9 cellular contexts compared by ENCODE assay signal in genomic region chr2:162333968-162334367, GRCh38. TPM values are rescaled to one million over a fixed set of nuclear protein-coding genes. Genes with fewer than 3 reads are reported as not detected.
DNase-seq lines count a peak whose midpoint lies in the region; ATAC-seq, FAIRE-seq and TF ChIP-seq lines count a peak whose summit lies in the region.
"Had no signal": no experiment of that assay in that cellular context is flagged by ENCODE, and none has a peak within 500 bp of the region (broad histone marks: within the 10 kb centered on the region; RNA-seq: fewer than 3 reads in every experiment).

No MANE protein-coding gene starts in this region.

- no peaks in the 10 kb centered on the region for H3K36me3 Mint-ChIP-seq in CD4-positive, CD25-positive, alpha-beta regulatory T cell

- DNase-seq in CD4-positive, CD25-positive, alpha-beta regulatory T cell: peak in 2 of 3 donors; percentile 7 to 34
- DNase-seq in RCC 7860 (ENCODE audit: low spot score): no peak
- DNase-seq in fibroblast of mammary gland (ENCODE audit: low read depth): peak; percentile 36
- DNase-seq in testis: peak; percentile 56
- no peak for DNase-seq in NCI-H187 treated with DMSO at 0.1 percent for 48 hours (lab: John Stamatoyannopoulos, UW)

- ATAC-seq in CD4-positive, CD25-positive, alpha-beta regulatory T cell (ENCODE audit: low read depth in 2 of 2): peak in 1 of 2 donors; percentile 55
- peak; percentile 52 for ATAC-seq in GM18505 (IDR thresholded peaks at IDR 0.05; ENCODE audit: unreplicated experiment)
- peak; percentile 67 for ATAC-seq in HG03025 (IDR thresholded peaks at IDR 0.05; ENCODE audit: low FRiP score, unreplicated experiment)
- no peak for ATAC-seq in HG03457 (IDR thresholded peaks at IDR 0.05; ENCODE audit: unreplicated experiment)

- peak; percentile 43 for FAIRE-seq in RCC 7860 (lab: Jason Lieb, UNC)

- no peak overlapping the region for H3K27ac ChIP-seq in CD4-positive, CD25-positive, alpha-beta regulatory T cell (ENCODE audit: insufficient read depth, low read length, poor library complexity, severe bottlenecking)
- H3K27ac ChIP-seq in testis: no peak overlapping the region
- H3K27ac ChIP-seq: SK-N-MC had no signal

- H3K36me3 ChIP-seq in CD4-positive, CD25-positive, alpha-beta regulatory T cell (ENCODE audit: control insufficient read depth, insufficient read depth, low read length): no peaks in the 10 kb centered on the region
- no peaks in the 10 kb centered on the region for H3K36me3 ChIP-seq in testis (ENCODE audit: low read depth, missing control alignments)

- TF ChIP-seq CTCF in fibroblast of mammary gland (conservative IDR thresholded peaks at IDR 0.05; ENCODE audit: control insufficient read depth, insufficient read depth, low read depth, low read length) (peak; percentile 54), testis (IDR thresholded peaks at IDR 0.05) (peak in 1 of 3 experiments; percentile 26)

- no peak overlapping the region for H3K4me3 Mint-ChIP-seq in CD4-positive, CD25-positive, alpha-beta regulatory T cell

- no peaks in the 10 kb centered on the region for H3K27me3 ChIP-seq in CD4-positive, CD25-positive, alpha-beta regulatory T cell (ENCODE audit: control insufficient read depth, insufficient read depth, low read length)
- H3K27me3 ChIP-seq in testis: no peaks in the 10 kb centered on the region

- TF ChIP-seq POLR2A in GM18505 (IDR thresholded peaks at IDR 0.05; ENCODE audit: borderline replicate concordance, extremely low read depth, insufficient read depth, insufficient read length): no peak
- TF ChIP-seq POLR2A in testis (IDR thresholded peaks at IDR 0.05): no peak

- H3K9me3 ChIP-seq in CD4-positive, CD25-positive, alpha-beta regulatory T cell (ENCODE audit: control insufficient read depth in 2 of 2, low read length in 2 of 2): no peaks in the 10 kb centered on the region
- H3K9me3 ChIP-seq in testis: no peaks in the 10 kb centered on the region

- no peaks in the 10 kb centered on the region for H3K4me1 ChIP-seq in CD4-positive, CD25-positive, alpha-beta regulatory T cell (ENCODE audit: control insufficient read depth, insufficient read depth, low read length, poor library complexity, severe bottlenecking)
- H3K4me1 ChIP-seq in testis: no peaks in the 10 kb centered on the region

- intact Hi-C loops in testis (cut with DNase I; ENCODE audit: low total_unique reads): no loop called here

- 60 to 63% methylated on average over 3 of the region's 3 CpGs for WGBS in testis, 2 donors

- H3K27me3 Mint-ChIP-seq in CD4-positive, CD25-positive, alpha-beta regulatory T cell: no peaks in the 10 kb centered on the region

- H3K4me3 ChIP-seq in CD4-positive, CD25-positive, alpha-beta regulatory T cell (ENCODE audit: low read depth, low read length): no peak overlapping the region
- H3K4me3 ChIP-seq in fibroblast of mammary gland (ENCODE audit: control insufficient read depth, low read depth, low read length): no peak overlapping the region
- no peak overlapping the region for H3K4me3 ChIP-seq in testis
- H3K4me3 ChIP-seq: SK-N-MC had no signal

- H3K27ac Mint-ChIP-seq in CD4-positive, CD25-positive, alpha-beta regulatory T cell: no peak overlapping the region

- H3K9me3 Mint-ChIP-seq in CD4-positive, CD25-positive, alpha-beta regulatory T cell: peaks cover 0 to under 1% (median 0%) of the 10 kb centered on the region in 7 donors

- H3K4me1 Mint-ChIP-seq in CD4-positive, CD25-positive, alpha-beta regulatory T cell: no peaks in the 10 kb centered on the region

RNA-seq across cellular contexts. Expression of gene GCA, which starts 10.0 kb away (rescaled TPM):
- total RNA-seq in CD4-positive, CD25-positive, alpha-beta regulatory T cell: 12.1 TPM
- 10 to 100 TPM; 19.7 to 27.3 (median 26.3) TPM for polyA plus RNA-seq in CD4-positive, CD25-positive, alpha-beta regulatory T cell
- 10 to 100 TPM; 26.1 to 33.1 TPM for total RNA-seq in testis
- polyA plus RNA-seq in testis (ENCODE audit: insufficient read depth, low read depth, low replicate concordance): 60.9 TPM

RNA-seq across cellular contexts. Expression of gene IFIH1, which starts 15.5 kb away (rescaled TPM):
- total RNA-seq in CD4-positive, CD25-positive, alpha-beta regulatory T cell: 52.8 TPM
- polyA plus RNA-seq in CD4-positive, CD25-positive, alpha-beta regulatory T cell: 10 to 100 TPM; 17.2 to 20.0 (median 17.9) TPM
- 10 to 100 TPM in 1 of 2 donors, 1 to 10 TPM in 1; 8.2 to 12.8 TPM for total RNA-seq in testis
- polyA plus RNA-seq in testis (ENCODE audit: insufficient read depth, low read depth, low replicate concordance): 6.0 TPM

Comparison
In these comparisons a context has a peak if more than half of its experiments do, and no peak if none do; other contexts are left out.
1. DNase-seq: peak in CD4-positive, CD25-positive, alpha-beta regulatory T cell (2 of 3), fibroblast of mammary gland (single experiment) and testis (single experiment); none in RCC 7860 (single experiment) and NCI-H187 treated with DMSO at 0.1 percent for 48 hours (single experiment).